ENCODE assay signal across 1 cellular context in the genomic region with DNA sequence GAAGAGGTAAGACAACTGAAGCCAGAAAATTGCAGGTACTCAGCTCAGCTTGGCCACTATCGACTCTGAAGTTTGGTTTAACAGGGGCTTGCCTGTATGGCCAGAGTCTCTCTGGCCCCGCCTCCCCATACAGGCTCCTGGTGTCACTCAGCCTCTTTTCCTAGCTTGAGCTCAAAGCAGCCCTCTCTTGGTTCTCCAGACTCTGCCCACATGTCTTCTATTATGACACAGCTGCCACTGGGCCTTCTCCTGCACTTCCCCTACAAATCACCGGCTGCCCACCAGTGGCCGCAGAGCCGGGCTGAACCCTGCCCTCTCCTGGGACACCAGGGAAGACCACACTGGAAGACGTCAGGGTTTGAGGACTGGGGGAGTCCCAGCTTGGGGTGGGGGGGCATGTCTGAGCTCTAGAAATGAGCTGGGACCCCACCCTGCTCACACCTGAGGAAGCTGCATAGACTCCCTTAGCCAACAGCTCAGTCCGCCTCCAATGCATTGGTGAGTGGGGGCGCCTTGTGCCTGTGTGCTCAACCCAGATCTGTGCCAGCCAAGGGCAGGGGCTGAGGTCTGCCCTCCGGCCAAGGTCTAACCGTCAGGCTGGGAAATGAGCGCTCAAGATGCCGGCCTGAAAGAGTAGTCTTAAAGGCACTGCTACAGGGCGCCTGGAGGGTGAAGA.
TF ChIP-seq lines count a peak whose summit lies in the region.

No MANE protein-coding gene starts in this region.

TF ChIP-seq in SK-N-SH, 30 proteins besides CTCF, POLR2A, EP300 and RAD21 (continued from another document):
- TF ChIP-seq, protein P1, sequence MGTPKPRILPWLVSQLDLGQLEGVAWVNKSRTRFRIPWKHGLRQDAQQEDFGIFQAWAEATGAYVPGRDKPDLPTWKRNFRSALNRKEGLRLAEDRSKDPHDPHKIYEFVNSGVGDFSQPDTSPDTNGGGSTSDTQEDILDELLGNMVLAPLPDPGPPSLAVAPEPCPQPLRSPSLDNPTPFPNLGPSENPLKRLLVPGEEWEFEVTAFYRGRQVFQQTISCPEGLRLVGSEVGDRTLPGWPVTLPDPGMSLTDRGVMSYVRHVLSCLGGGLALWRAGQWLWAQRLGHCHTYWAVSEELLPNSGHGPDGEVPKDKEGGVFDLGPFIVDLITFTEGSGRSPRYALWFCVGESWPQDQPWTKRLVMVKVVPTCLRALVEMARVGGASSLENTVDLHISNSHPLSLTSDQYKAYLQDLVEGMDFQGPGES (IDR thresholded peaks at IDR 0.05; ENCODE audit: low read depth, low read length) = no peak
- no peak for TF ChIP-seq JUND (IDR thresholded peaks at IDR 0.05)
- no peak for TF ChIP-seq SMC3 (IDR thresholded peaks at IDR 0.05; ENCODE audit: low read depth, low read length)
- no peak for TF ChIP-seq NFIC (IDR thresholded peaks at IDR 0.05; ENCODE audit: borderline replicate concordance)
- no peak for TF ChIP-seq MXI1 (IDR thresholded peaks at IDR 0.05; ENCODE audit: low read depth, low read length)
- TF ChIP-seq ELF1 (IDR thresholded peaks at IDR 0.05) = no peak
- TF ChIP-seq CHD2 (IDR thresholded peaks at IDR 0.05; ENCODE audit: low read length, partially characterized antibody) = no peak
- TF ChIP-seq RXRA (IDR thresholded peaks at IDR 0.05; ENCODE audit: borderline replicate concordance, low read depth) = no peak
- no peak for TF ChIP-seq RFX5 (IDR thresholded peaks at IDR 0.05; ENCODE audit: low read length)
- TF ChIP-seq FOXJ3 (CRISPR knock-in tag; IDR thresholded peaks at IDR 0.05) = no peak
- no peak for TF ChIP-seq SIN3A (IDR thresholded peaks at IDR 0.05; ENCODE audit: borderline replicate concordance, low read depth, low read length)
- no peak for TF ChIP-seq NRF1 (IDR thresholded peaks at IDR 0.05; ENCODE audit: low read depth, low read length)
- TF ChIP-seq, protein P2, sequence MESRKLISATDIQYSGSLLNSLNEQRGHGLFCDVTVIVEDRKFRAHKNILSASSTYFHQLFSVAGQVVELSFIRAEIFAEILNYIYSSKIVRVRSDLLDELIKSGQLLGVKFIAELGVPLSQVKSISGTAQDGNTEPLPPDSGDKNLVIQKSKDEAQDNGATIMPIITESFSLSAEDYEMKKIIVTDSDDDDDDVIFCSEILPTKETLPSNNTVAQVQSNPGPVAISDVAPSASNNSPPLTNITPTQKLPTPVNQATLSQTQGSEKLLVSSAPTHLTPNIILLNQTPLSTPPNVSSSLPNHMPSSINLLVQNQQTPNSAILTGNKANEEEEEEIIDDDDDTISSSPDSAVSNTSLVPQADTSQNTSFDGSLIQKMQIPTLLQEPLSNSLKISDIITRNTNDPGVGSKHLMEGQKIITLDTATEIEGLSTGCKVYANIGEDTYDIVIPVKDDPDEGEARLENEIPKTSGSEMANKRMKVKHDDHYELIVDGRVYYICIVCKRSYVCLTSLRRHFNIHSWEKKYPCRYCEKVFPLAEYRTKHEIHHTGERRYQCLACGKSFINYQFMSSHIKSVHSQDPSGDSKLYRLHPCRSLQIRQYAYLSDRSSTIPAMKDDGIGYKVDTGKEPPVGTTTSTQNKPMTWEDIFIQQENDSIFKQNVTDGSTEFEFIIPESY (IDR thresholded peaks at IDR 0.05; ENCODE audit: borderline replicate concordance, low read depth) = no peak
- TF ChIP-seq, protein P3, sequence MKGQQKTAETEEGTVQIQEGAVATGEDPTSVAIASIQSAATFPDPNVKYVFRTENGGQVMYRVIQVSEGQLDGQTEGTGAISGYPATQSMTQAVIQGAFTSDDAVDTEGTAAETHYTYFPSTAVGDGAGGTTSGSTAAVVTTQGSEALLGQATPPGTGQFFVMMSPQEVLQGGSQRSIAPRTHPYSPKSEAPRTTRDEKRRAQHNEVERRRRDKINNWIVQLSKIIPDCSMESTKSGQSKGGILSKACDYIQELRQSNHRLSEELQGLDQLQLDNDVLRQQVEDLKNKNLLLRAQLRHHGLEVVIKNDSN (IDR thresholded peaks at IDR 0.05; ENCODE audit: borderline replicate concordance, low read depth) = no peak
